In the genomic region with DNA sequence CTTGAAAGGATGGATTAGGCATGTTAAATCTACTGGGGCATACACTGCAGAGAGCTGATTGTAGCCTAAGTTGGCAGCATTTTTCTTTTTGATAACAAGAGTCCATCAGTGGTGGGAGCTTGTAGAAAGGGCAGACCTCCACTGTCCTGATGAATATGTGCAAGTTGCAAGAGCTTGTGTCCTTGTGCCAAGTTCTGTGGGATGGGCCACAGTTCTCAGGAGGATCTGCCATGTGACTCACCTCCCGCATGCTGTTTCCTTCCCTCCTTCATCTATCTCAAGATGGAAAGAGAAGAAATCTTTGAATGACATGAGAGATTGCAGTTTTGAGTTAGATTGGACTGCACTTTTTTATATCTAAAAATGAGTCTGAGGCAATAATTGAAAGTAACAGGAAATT, we compare ENCODE assay signal across 23 cellular contexts. TPM values are rescaled to one million over a fixed set of nuclear protein-coding genes. Genes with fewer than 3 reads are reported as not detected.
DNase-seq lines count a peak whose midpoint lies in the region; ATAC-seq, FAIRE-seq and TF ChIP-seq lines count a peak whose summit lies in the region.
"Had no signal": no experiment of that assay in that cellular context is flagged by ENCODE, and none has a peak within 500 bp of the region (broad histone marks: within the 10 kb centered on the region; RNA-seq: fewer than 3 reads in every experiment).

No MANE protein-coding gene starts in this region.

- DNase-seq in activated CD4-positive, alpha-beta memory T cell treated with anti-CD3 and anti-CD28 coated beads for 36 hours: peak; percentile 19
- no peak for DNase-seq in activated CD4-positive, alpha-beta memory T cell treated with anti-CD3 and anti-CD28 coated beads, Interleukin-2, amount 10 ng/mL, durations not matched to agents 7 days and 5 days
- DNase-seq in MG63 (peak; percentile 9), cardiac fibroblast (ENCODE audit: low read depth in 2 of 2) (peak; percentile 5 to 25), kidney (no peak), NCI-H2227 treated with DMSO at 0.1 percent for 48 hours (lab: John Stamatoyannopoulos, UW) (no peak), DMS153 treated with DMSO at 0.1 percent for 48 hours (lab: John Stamatoyannopoulos, UW; ENCODE audit: unreplicated experiment) (no peak)
- DNase-seq in naive thymus-derived CD8-positive, alpha-beta T cell: no peak
- DNase-seq: Calu3; CD8-positive, alpha-beta T cell; HFFc6; NCI-H1436; NCI-H1930; NCI-H345; NCI-H524 treated with DMSO at 0.1 percent for 48 hours; SHP77 treated with DMSO at 0.1 percent for 48 hours had no signal

- H3K27me3 ChIP-seq in MG63: no peaks in the 10 kb centered on the region

- FAIRE-seq in kidney (lab: Jason Lieb, UNC): no peak
- FAIRE-seq: A549, H54 had no signal

- H3K9me3 ChIP-seq in MG63 (no peaks in the 10 kb centered on the region), kidney (ENCODE audit: control insufficient read depth in 1 of 2, low read length in 2 of 2) (no peaks in the 10 kb centered on the region)
- H3K9me3 ChIP-seq: A549 had no signal

- H3K9me3 Mint-ChIP-seq in activated CD4-positive, alpha-beta memory T cell treated with anti-CD3 and anti-CD28 coated beads for 36 hours: no peaks in the 10 kb centered on the region
- H3K9me3 Mint-ChIP-seq in activated CD4-positive, alpha-beta memory T cell treated with anti-CD3 and anti-CD28 coated beads, Interleukin-2, amount 10 ng/mL, durations not matched to agents 7 days and 5 days: no peaks in the 10 kb centered on the region
- H3K9me3 Mint-ChIP-seq in naive thymus-derived CD8-positive, alpha-beta T cell: peaks cover 0 to 5% (median 0%) of the 10 kb centered on the region in 9 donors
- H3K9me3 Mint-ChIP-seq: CD8-positive, alpha-beta T cell had no signal

- TF ChIP-seq CTCF in cardiac fibroblast (IDR thresholded peaks at IDR 0.05; ENCODE audit: low read depth, low read length): no peak
- TF ChIP-seq CTCF in kidney (IDR thresholded peaks at IDR 0.05; ENCODE audit: borderline replicate concordance, extremely low read depth, insufficient read depth): no peak

- CTCF ChIA-PET in activated CD4-positive, alpha-beta memory T cell treated with anti-CD3 and anti-CD28 coated beads for 36 hours (lab: Charles Lee): no interaction called here
- CTCF ChIA-PET in activated CD4-positive, alpha-beta memory T cell treated with anti-CD3 and anti-CD28 coated beads, Interleukin-2, amount 10 ng/mL, durations not matched to agents 7 days and 5 days (lab: Charles Lee): no interaction called here

- no peak overlapping the region for H3K4me3 Mint-ChIP-seq in activated CD4-positive, alpha-beta memory T cell treated with anti-CD3 and anti-CD28 coated beads for 36 hours
- no peak overlapping the region for H3K4me3 Mint-ChIP-seq in activated CD4-positive, alpha-beta memory T cell treated with anti-CD3 and anti-CD28 coated beads, Interleukin-2, amount 10 ng/mL, durations not matched to agents 7 days and 5 days
- peak overlapping the region in 4 of 10 donors; percentile 0 to 58 (median 13) for H3K4me3 Mint-ChIP-seq in naive thymus-derived CD8-positive, alpha-beta T cell
- H3K4me3 Mint-ChIP-seq: CD8-positive, alpha-beta T cell; HFFc6 had no signal

- H3K9ac ChIP-seq in kidney (ENCODE audit: low read length in 2 of 2): no peak overlapping the region
- H3K9ac ChIP-seq: KMS-11 had no signal

- H3K4me1 Mint-ChIP-seq in activated CD4-positive, alpha-beta memory T cell treated with anti-CD3 and anti-CD28 coated beads for 36 hours (ENCODE audit: low read depth): peaks cover 52% of the 10 kb centered on the region
- peaks cover 63% of the 10 kb centered on the region for H3K4me1 Mint-ChIP-seq in activated CD4-positive, alpha-beta memory T cell treated with anti-CD3 and anti-CD28 coated beads, Interleukin-2, amount 10 ng/mL, durations not matched to agents 7 days and 5 days
- peaks cover 14 to 58% (median 47%) of the 10 kb centered on the region in 4 donors for H3K4me1 Mint-ChIP-seq in naive thymus-derived CD8-positive, alpha-beta T cell

- peak overlapping the region; percentile 64 for H3K27ac Mint-ChIP-seq in activated CD4-positive, alpha-beta memory T cell treated with anti-CD3 and anti-CD28 coated beads for 36 hours
- no peak overlapping the region for H3K27ac Mint-ChIP-seq in activated CD4-positive, alpha-beta memory T cell treated with anti-CD3 and anti-CD28 coated beads, Interleukin-2, amount 10 ng/mL, durations not matched to agents 7 days and 5 days
- peak overlapping the region in 8 of 10 donors; percentile 19 to 76 (median 68) for H3K27ac Mint-ChIP-seq in naive thymus-derived CD8-positive, alpha-beta T cell
- H3K27ac Mint-ChIP-seq: CD8-positive, alpha-beta T cell; HFFc6 had no signal

- H3K36me3 Mint-ChIP-seq in activated CD4-positive, alpha-beta memory T cell treated with anti-CD3 and anti-CD28 coated beads for 36 hours: peaks cover 5% of the 10 kb centered on the region
- H3K36me3 Mint-ChIP-seq in activated CD4-positive, alpha-beta memory T cell treated with anti-CD3 and anti-CD28 coated beads, Interleukin-2, amount 10 ng/mL, durations not matched to agents 7 days and 5 days (ENCODE audit: low read depth): no peaks in the 10 kb centered on the region
- no peaks in the 10 kb centered on the region for H3K36me3 Mint-ChIP-seq in naive thymus-derived CD8-positive, alpha-beta T cell
- H3K36me3 Mint-ChIP-seq: CD8-positive, alpha-beta T cell had no signal

- H3K27ac ChIP-seq in kidney (ENCODE audit: low read depth in 2 of 2, low read length in 2 of 2): no peak overlapping the region
- H3K27ac ChIP-seq: A549, HL-60, KMS-11 had no signal

- H3K27me3 Mint-ChIP-seq in activated CD4-positive, alpha-beta memory T cell treated with anti-CD3 and anti-CD28 coated beads for 36 hours: no peaks in the 10 kb centered on the region
- no peaks in the 10 kb centered on the region for H3K27me3 Mint-ChIP-seq in activated CD4-positive, alpha-beta memory T cell treated with anti-CD3 and anti-CD28 coated beads, Interleukin-2, amount 10 ng/mL, durations not matched to agents 7 days and 5 days
- H3K27me3 Mint-ChIP-seq in naive thymus-derived CD8-positive, alpha-beta T cell: no peaks in the 10 kb centered on the region

- H3K36me3 ChIP-seq in MG63 (no peaks in the 10 kb centered on the region), kidney (ENCODE audit: control insufficient read depth in 1 of 2, insufficient read depth in 2 of 2, low read length in 2 of 2) (no peaks in the 10 kb centered on the region)

- H3K4me1 ChIP-seq in kidney (ENCODE audit: control insufficient read depth in 1 of 2, insufficient read depth in 1 of 2, low read depth in 1 of 2, low read length in 2 of 2): no peaks in the 10 kb centered on the region
- H3K4me1 ChIP-seq: A549 had no signal

- no peak overlapping the region for H3K4me3 ChIP-seq in MG63
- no peak overlapping the region for H3K4me3 ChIP-seq in cardiac fibroblast (replicated peaks in 1 of 2; ENCODE audit: low read depth in 2 of 2, low read length in 2 of 2)
- no peak overlapping the region for H3K4me3 ChIP-seq in kidney (ENCODE audit: low read length in 2 of 2)
- H3K4me3 ChIP-seq: A549 had no signal

- no peak for ATAC-seq in naive thymus-derived CD8-positive, alpha-beta T cell
- ATAC-seq: A549; CD8-positive, alpha-beta T cell had no signal

- intact Hi-C loops in activated CD4-positive, alpha-beta memory T cell treated with anti-CD3 and anti-CD28 coated beads for 36 hours (cut with micrococcal nuclease): no loop called here
- intact Hi-C loops in kidney (cut with DNase I): no loop called here

- POLR2A ChIA-PET in activated CD4-positive, alpha-beta memory T cell treated with anti-CD3 and anti-CD28 coated beads for 36 hours (lab: Charles Lee): interaction anchor here (0.6 kb wide), 1 partner anchor 31 kb away, joined by 5 read pairs; no protein-coding TSS in a partner anchor
- POLR2A ChIA-PET in activated CD4-positive, alpha-beta memory T cell treated with anti-CD3 and anti-CD28 coated beads, Interleukin-2, amount 10 ng/mL, durations not matched to agents 7 days and 5 days (lab: Charles Lee): interaction anchor here (0.8 to 1.3 kb wide), 2 partner anchors 15 to 20 kb away, joined by 3 to 6 read pairs; no protein-coding TSS in a partner anchor
- POLR2A ChIA-PET in naive thymus-derived CD8-positive, alpha-beta T cell (lab: Charles Lee): interaction anchor here (0.7 to 4.8 kb wide), 2 partner anchors 20 to 36 kb away, joined by 3 to 28 read pairs; no protein-coding TSS in a partner anchor

RNA-seq across cellular contexts. Expression of a gene that starts 58.3 kb away (rescaled TPM):
- not detected for total RNA-seq in activated CD4-positive, alpha-beta memory T cell treated with anti-CD3 and anti-CD28 coated beads for 36 hours
- not detected for total RNA-seq in activated CD4-positive, alpha-beta memory T cell treated with anti-CD3 and anti-CD28 coated beads, Interleukin-2, amount 10 ng/mL, durations not matched to agents 7 days and 5 days
- total RNA-seq in MG63 (2014; rRNA removed; shearing (Covaris generic); ENCODE audit: low replicate concordance): not detected in 2 replicates
- not detected for total RNA-seq in naive thymus-derived CD8-positive, alpha-beta T cell
- not detected for polyA plus RNA-seq in naive thymus-derived CD8-positive, alpha-beta T cell
- total RNA-seq in kidney: not detected
- not detected for polyA plus RNA-seq in kidney (ENCODE audit: insufficient read depth, low read depth, low replicate concordance)
- total RNA-seq: Calu3; CD8-positive, alpha-beta T cell; HFFc6; HT1080; RPMI7951 had no signal
- polyA plus RNA-seq: A549, BJ had no signal

Comparison
In these comparisons a context has a peak if more than half of its experiments do, and no peak if none do; other contexts are left out.
1. DNase-seq: peak in activated CD4-positive, alpha-beta memory T cell treated with anti-CD3 and anti-CD28 coated beads for 36 hours (single experiment), MG63 (single experiment) and cardiac fibroblast (2 of 2); none in activated CD4-positive, alpha-beta memory T cell treated with anti-CD3 and anti-CD28 coated beads, Interleukin-2, amount 10 ng/mL, durations not matched to agents 7 days and 5 days (single experiment), naive thymus-derived CD8-positive, alpha-beta T cell (0 of 10), kidney (single experiment), NCI-H2227 treated with DMSO at 0.1 percent for 48 hours (single experiment) and DMS153 treated with DMSO at 0.1 percent for 48 hours (single experiment).